Comparison of ENCODE assay signal across 12 cellular contexts in the genomic region with DNA sequence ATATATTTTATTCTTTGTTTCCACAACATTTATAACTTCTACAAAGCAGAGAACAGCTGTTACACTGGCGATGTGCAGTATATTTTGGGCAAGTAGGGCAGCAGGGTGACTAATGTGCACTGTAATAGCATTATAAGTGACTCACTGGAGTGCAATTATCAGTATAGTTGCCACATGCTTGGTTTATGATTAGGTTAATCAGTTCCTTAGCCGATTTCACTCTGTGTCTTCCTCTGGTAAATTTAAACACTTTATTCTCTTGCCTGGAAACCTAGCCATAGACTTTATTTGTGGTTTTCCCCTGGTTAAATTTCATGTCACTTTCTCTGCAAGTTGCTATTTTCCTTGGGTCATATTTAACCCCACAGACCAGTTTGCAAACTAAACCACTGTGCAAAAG.
DNase-seq lines count a peak whose midpoint lies in the region; ATAC-seq and TF ChIP-seq lines count a peak whose summit lies in the region.
"Had no signal": no experiment of that assay in that cellular context is flagged by ENCODE, and none has a peak within 500 bp of the region (broad histone marks: within the 10 kb centered on the region; RNA-seq: fewer than 3 reads in every experiment).

No MANE protein-coding gene starts in this region.

- peak overlapping the region; percentile 63 for H3K4me2 ChIP-seq in skeletal muscle satellite cell (ENCODE audit: low read length)

- H3K4me1 ChIP-seq in skeletal muscle satellite cell (ENCODE audit: control insufficient read depth, insufficient read depth, low read length), result peaks cover 15% of the 10 kb centered on the region

- TF ChIP-seq CTCF in epithelial cell of proximal tubule (conservative IDR thresholded peaks at IDR 0.05; ENCODE audit: low read depth, low read length), result no peak

- H3K4me3 ChIP-seq in epithelial cell of proximal tubule (ENCODE audit: low read depth, low read length), result no peak overlapping the region
- no peak overlapping the region for H3K4me3 ChIP-seq in skeletal muscle satellite cell (ENCODE audit: low read length)
- H3K4me3 ChIP-seq: skin epidermis had no signal

- peak; percentile 58 to 70 for ATAC-seq in activated CD4-positive, CD25-positive, alpha-beta regulatory T cell treated with anti-CD3 and anti-CD28 coated beads, Interleukin-2, amount 50 U/mL, for 24 hours

- no peaks in the 10 kb centered on the region for H3K36me3 ChIP-seq in skeletal muscle satellite cell (ENCODE audit: insufficient read depth, low read length)

- no peaks in the 10 kb centered on the region for H3K27me3 ChIP-seq in skeletal muscle satellite cell (ENCODE audit: control insufficient read depth, insufficient read depth, low read length)

- no peaks in the 10 kb centered on the region for H3K9me3 ChIP-seq in skeletal muscle satellite cell (replicated peaks; ENCODE audit: low read length)

- H3K9ac ChIP-seq in skeletal muscle satellite cell (ENCODE audit: low read depth, low read length), result no peak overlapping the region

- DNase-seq in activated CD4-positive, CD25-positive, alpha-beta regulatory T cell (lab: John Stamatoyannopoulos, UW), result no peak
- DNase-seq in NCI-H82 (lab: John Stamatoyannopoulos, UW) (peak; percentile 91), epithelial cell of proximal tubule (ENCODE audit: low read depth) (peak; percentile 38), HUDEP-2 (lab: John Stamatoyannopoulos, UW; ENCODE audit: unreplicated experiment in 76 of 76) (no peak), NCI-H526 (lab: John Stamatoyannopoulos, UW) (no peak), SIG-M5 treated with dmso at 0.1 percent for 504 hours (lab: John Stamatoyannopoulos, UW; ENCODE audit: unreplicated experiment) (no peak)
- DNase-seq: activated CD4-positive, alpha-beta T cell treated with anti-CD3 and anti-CD28 coated beads, Interleukin-2, amount 10 ng/mL, durations not matched to agents 24 days and 14 days; activated naive CD4-positive, alpha-beta T cell treated with anti-CD3 and anti-CD28 coated beads, Interleukin-2, amount 50 U/mL, for 16 hours; AML-193 had no signal

Comparison
In these comparisons a context has a peak if more than half of its experiments do, and no peak if none do; other contexts are left out.
1. DNase-seq: peak in NCI-H82 (single experiment) and epithelial cell of proximal tubule (single experiment); none in activated CD4-positive, CD25-positive, alpha-beta regulatory T cell (0 of 4), HUDEP-2 (0 of 76), NCI-H526 (0 of 2) and SIG-M5 treated with dmso at 0.1 percent for 504 hours (single experiment).